8 cellular contexts compared by ENCODE assay signal in genomic region chr7:87886875-87887274, GRCh38. TPM values are rescaled to one million over a fixed set of nuclear protein-coding genes. Genes with fewer than 3 reads are reported as not detected.
A peak's percentile ranks its signal among the peaks of the same experiment; 100 is the strongest.
DNase-seq lines count a peak whose midpoint lies in the region; ATAC-seq and TF ChIP-seq lines count a peak whose summit lies in the region.

No MANE protein-coding gene starts in this region.

- H3K4me3 ChIP-seq in colonic mucosa, result no peak overlapping the region
- no peak overlapping the region for H3K4me3 ChIP-seq in neutrophil (ENCODE audit: low read depth in 1 of 2, low read length in 1 of 2)
- no peak overlapping the region for H3K4me3 ChIP-seq in brain microvascular endothelial cell (ENCODE audit: low read depth, low read length)

- in situ Hi-C loops in G401 (cut with HindIII; ENCODE audit: low sequenced_read_pairs) (no loop called here), brain microvascular endothelial cell (cut with HindIII; ENCODE audit: low pct_ligation_motif_present, low sequenced_read_pairs) (no loop called here)

- intact Hi-C loops in colonic mucosa (cut with DNase I), result no loop called here

- H3K36me3 ChIP-seq in colonic mucosa, result no peaks in the 10 kb centered on the region
- peaks cover 7% of the 10 kb centered on the region for H3K36me3 ChIP-seq in neutrophil
- peaks cover 6% of the 10 kb centered on the region for H3K36me3 ChIP-seq in brain microvascular endothelial cell (replicated peaks)

- DNase-seq in G401 (ENCODE audit: low spot score) (peak; percentile 35), NCI-H1694 treated with DMSO at 0.1 percent for 48 hours (lab: John Stamatoyannopoulos, UW) (peak; percentile 32), colonic mucosa (no peak), brain microvascular endothelial cell (no peak)
- DNase-seq in activated CD4-positive, alpha-beta T cell treated with anti-CD3 and anti-CD28 coated beads for 48 hours, result no peak

- ATAC-seq in GM18519 (IDR thresholded peaks at IDR 0.05; ENCODE audit: low FRiP score, unreplicated experiment) (no peak), GM21825 (IDR thresholded peaks at IDR 0.05; ENCODE audit: unreplicated experiment) (no peak)

- H3K4me1 ChIP-seq in colonic mucosa (no peaks in the 10 kb centered on the region), neutrophil (ENCODE audit: control insufficient read depth in 1 of 2, insufficient read depth in 1 of 2, low read depth in 1 of 2, low read length in 1 of 2) (no peaks in the 10 kb centered on the region)

- H3K27ac ChIP-seq in colonic mucosa (no peak overlapping the region), neutrophil (no peak overlapping the region), brain microvascular endothelial cell (no peak overlapping the region)

- peak; percentile 44 for TF ChIP-seq CTCF in colonic mucosa (IDR thresholded peaks at IDR 0.05)
- TF ChIP-seq CTCF in neutrophil (IDR thresholded peaks at IDR 0.05), result peak; percentile 53
- no peak for TF ChIP-seq CTCF in brain microvascular endothelial cell (IDR thresholded peaks at IDR 0.05; ENCODE audit: low read depth, low read length, missing control alignments)

- H3K27me3 ChIP-seq in colonic mucosa (no peaks in the 10 kb centered on the region), neutrophil (no peaks in the 10 kb centered on the region), brain microvascular endothelial cell (replicated peaks) (no peaks in the 10 kb centered on the region)

- H3K9ac ChIP-seq in colonic mucosa (ENCODE audit: low read depth in 2 of 2, low read length in 2 of 2), result no peak overlapping the region

- H3K9me3 ChIP-seq in colonic mucosa, result no peaks in the 10 kb centered on the region
- H3K9me3 ChIP-seq in neutrophil, result no peaks in the 10 kb centered on the region

RNA-seq across cellular contexts. Expression of gene DBF4, which starts 10.6 kb away (rescaled TPM):
- total RNA-seq in G401 (2014; rRNA removed; shearing (Covaris generic)), result 65.6 and 77.7 TPM in 2 replicates
- total RNA-seq in colonic mucosa, result 10 to 100 TPM; 17.8 to 31.4 TPM

RNA-seq across cellular contexts. Expression of gene SLC25A40, which starts 10.7 kb away (rescaled TPM):
- total RNA-seq in G401 (2014; rRNA removed; shearing (Covaris generic)), result 13.0 and 20.4 TPM in 2 replicates
- 10 to 100 TPM; 25.7 to 39.6 TPM for total RNA-seq in colonic mucosa

RNA-seq across cellular contexts. Expression of gene ADAM22, which starts 47.2 kb away (rescaled TPM):
- 3.9 and 5.5 TPM in 2 replicates for total RNA-seq in G401 (2014; rRNA removed; shearing (Covaris generic))
- 1 to 10 TPM; 2.6 to 2.8 TPM for total RNA-seq in colonic mucosa

Comparison
In these comparisons a context has a peak if more than half of its experiments do, and no peak if none do; other contexts are left out.
1. DNase-seq: peak in G401 (single experiment) and NCI-H1694 treated with DMSO at 0.1 percent for 48 hours (single experiment); none in colonic mucosa (single experiment), activated CD4-positive, alpha-beta T cell treated with anti-CD3 and anti-CD28 coated beads for 48 hours (single experiment) and brain microvascular endothelial cell (single experiment).